Comparison of ENCODE assay signal across 8 cellular contexts in genomic region chr22:22753526-22754267, GRCh38.
DNase-seq lines count a peak whose midpoint lies in the region; FAIRE-seq and TF ChIP-seq lines count a peak whose summit lies in the region.
"Had no signal": no experiment of that assay in that cellular context is flagged by ENCODE, and none has a peak within 500 bp of the region (broad histone marks: within the 10 kb centered on the region; RNA-seq: fewer than 3 reads in every experiment).

No MANE protein-coding gene starts in this region.

- H3K27ac ChIP-seq in kidney (ENCODE audit: low read depth in 2 of 2, low read length in 2 of 2): no peak overlapping the region
- H3K27ac ChIP-seq: epithelial cell of prostate had no signal

- DNase-seq in GM03348 (ENCODE audit: low spot score) (peak; percentile 63), Kasumi-1 (lab: John Stamatoyannopoulos, UW) (peak; percentile 47 to 73), T-helper 9 cell (peak; percentile 75), astrocyte of the hippocampus (ENCODE audit: low read depth, low spot score) (peak; percentile 40), kidney (peak; percentile 87), T1000 (lab: John Stamatoyannopoulos, UW) (no peak)
- peak; percentile 72 for DNase-seq in stimulated activated CD8-positive, alpha-beta memory T cell treated with anti-CD3 and anti-CD28 coated beads, Interleukin-12 subunit alpha, Interleukin-12 subunit beta, amount 100 ng/mL, for 1 hour (ENCODE audit: low read depth)

- peak; percentile 38 for TF ChIP-seq CTCF in kidney (IDR thresholded peaks at IDR 0.05; ENCODE audit: borderline replicate concordance, extremely low read depth, insufficient read depth)

- no peak overlapping the region for H3K4me3 ChIP-seq in kidney (ENCODE audit: low read length in 2 of 2)

- no peak for FAIRE-seq in kidney (lab: Jason Lieb, UNC)

- intact Hi-C loops in kidney (cut with DNase I): no loop called here

- no peak overlapping the region for H3K9ac ChIP-seq in kidney (ENCODE audit: low read length in 2 of 2)

- no peaks in the 10 kb centered on the region for H3K36me3 ChIP-seq in kidney (ENCODE audit: control insufficient read depth in 1 of 2, insufficient read depth in 2 of 2, low read length in 2 of 2)

- H3K9me3 ChIP-seq in kidney (ENCODE audit: control insufficient read depth in 1 of 2, low read length in 2 of 2): no peaks in the 10 kb centered on the region

- H3K4me1 ChIP-seq in kidney (ENCODE audit: control insufficient read depth in 1 of 2, insufficient read depth in 1 of 2, low read depth in 1 of 2, low read length in 2 of 2): no peaks in the 10 kb centered on the region
